In genomic region chr21:35593000-35593502, GRCh38 we compare ENCODE assay signal across 13 cellular contexts.
A peak's percentile ranks its signal among the peaks of the same experiment; 100 is the strongest.
DNase-seq lines count a peak whose midpoint lies in the region; ATAC-seq and TF ChIP-seq lines count a peak whose summit lies in the region.
"Had no signal": no experiment of that assay in that cellular context is flagged by ENCODE, and none has a peak within 500 bp of the region (broad histone marks: within the 10 kb centered on the region; RNA-seq: fewer than 3 reads in every experiment).

No MANE protein-coding gene starts in this region.

- DNase-seq in NCI-H2107 treated with DMSO at 0.1 percent for 48 hours (lab: John Stamatoyannopoulos, UW; ENCODE audit: unreplicated experiment): peak; percentile 67
- DNase-seq in NCI-H2107 (lab: John Stamatoyannopoulos, UW): no peak
- peak; percentile 25 for DNase-seq in RPMI7951 (ENCODE audit: low read depth)
- DNase-seq in fibroblast of mammary gland (ENCODE audit: low read depth): peak; percentile 72
- DNase-seq in T-cell: no peak
- DNase-seq in suprapubic skin (ENCODE audit: low spot score in 2 of 2): no peak
- DNase-seq in substantia nigra (lab: John Stamatoyannopoulos, UW): no peak
- DNase-seq: DMS53, mucosa of descending colon, NCI-H1048, T1000 had no signal

- H3K4me3 Mint-ChIP-seq in T-cell: no peak overlapping the region
- H3K4me3 Mint-ChIP-seq: activated naive CD8-positive, alpha-beta T cell had no signal

- H3K27me3 ChIP-seq in suprapubic skin: peaks cover 5% of the 10 kb centered on the region

- H3K9me3 Mint-ChIP-seq in T-cell: peaks cover 0 to 6% (median 6%) of the 10 kb centered on the region in 3 donors

- H3K36me3 Mint-ChIP-seq in T-cell: no peaks in the 10 kb centered on the region
- H3K36me3 Mint-ChIP-seq: activated naive CD8-positive, alpha-beta T cell had no signal

- CTCF ChIA-PET in T-cell (lab: Charles Lee): no interaction called here

- POLR2A ChIA-PET in T-cell (lab: Charles Lee): no interaction called here

- no peak for TF ChIP-seq EP300 in suprapubic skin (IDR thresholded peaks at IDR 0.05)

- H3K9me3 ChIP-seq in suprapubic skin: no peaks in the 10 kb centered on the region
- H3K9me3 ChIP-seq: mucosa of descending colon had no signal

- no peaks in the 10 kb centered on the region for H3K4me1 Mint-ChIP-seq in T-cell

- ATAC-seq in GM21619 (IDR thresholded peaks at IDR 0.05; ENCODE audit: unreplicated experiment): no peak
- ATAC-seq in T-cell (replicated peaks in 1 of 4): no peak
- ATAC-seq: mucosa of descending colon had no signal

- H3K4me3 ChIP-seq in fibroblast of mammary gland (ENCODE audit: control insufficient read depth, low read depth, low read length) (no peak overlapping the region), suprapubic skin (no peak overlapping the region)
- H3K4me3 ChIP-seq: mucosa of descending colon had no signal

- H3K36me3 ChIP-seq in suprapubic skin: no peaks in the 10 kb centered on the region

- 39% methylated on average over 5 of the region's 5 CpGs for WGBS in suprapubic skin

- no peaks in the 10 kb centered on the region for H3K4me1 ChIP-seq in suprapubic skin

- no peak for TF ChIP-seq POLR2A in suprapubic skin (IDR thresholded peaks at IDR 0.05)

- TF ChIP-seq CTCF in fibroblast of mammary gland (conservative IDR thresholded peaks at IDR 0.05; ENCODE audit: control insufficient read depth, insufficient read depth, low read depth, low read length) (no peak), suprapubic skin (IDR thresholded peaks at IDR 0.05) (no peak)

- no peak overlapping the region for H3K27ac Mint-ChIP-seq in T-cell
- H3K27ac Mint-ChIP-seq: activated naive CD8-positive, alpha-beta T cell had no signal

- H3K27ac ChIP-seq in suprapubic skin: no peak overlapping the region
- H3K27ac ChIP-seq in substantia nigra (ENCODE audit: low read depth, low read length, poor library complexity, severe bottlenecking): no peak overlapping the region

- H3K27me3 Mint-ChIP-seq in T-cell: peaks cover 7 to 18% of the 10 kb centered on the region in 2 donors
- H3K27me3 Mint-ChIP-seq: activated naive CD8-positive, alpha-beta T cell had no signal

Comparison
In these comparisons a context has a peak if more than half of its experiments do, and no peak if none do; other contexts are left out.
1. DNase-seq: peak in NCI-H2107 treated with DMSO at 0.1 percent for 48 hours (single experiment), RPMI7951 (single experiment) and fibroblast of mammary gland (single experiment); none in NCI-H2107 (single experiment), T-cell (0 of 34), suprapubic skin (0 of 2) and substantia nigra (0 of 49).